13 cellular contexts compared by ENCODE assay signal in the genomic region with DNA sequence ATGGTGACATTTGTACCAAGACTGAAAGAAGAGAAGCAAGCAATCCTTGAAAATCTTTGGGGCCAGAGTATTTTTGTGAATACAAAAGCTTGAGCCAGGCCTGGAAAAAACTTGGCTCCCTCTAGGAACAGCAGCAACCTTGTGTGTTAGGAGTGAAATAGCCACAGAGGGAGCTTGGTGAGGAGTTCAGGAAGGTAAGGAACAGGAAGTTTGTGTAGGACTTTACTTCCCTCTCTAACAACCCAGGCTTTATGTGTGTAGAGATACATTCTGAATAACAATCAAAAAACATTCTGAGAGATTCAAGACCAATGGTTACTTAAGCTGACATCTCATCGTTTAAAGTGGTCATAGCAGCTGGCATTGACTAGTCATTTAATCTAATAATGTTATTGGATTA.
A peak's percentile ranks its signal among the peaks of the same experiment; 100 is the strongest.
DNase-seq lines count a peak whose midpoint lies in the region; ATAC-seq, FAIRE-seq and TF ChIP-seq lines count a peak whose summit lies in the region.
"Had no signal": no experiment of that assay in that cellular context is flagged by ENCODE, and none has a peak within 500 bp of the region (broad histone marks: within the 10 kb centered on the region; RNA-seq: fewer than 3 reads in every experiment).

No MANE protein-coding gene starts in this region.

- H3K36me3 Mint-ChIP-seq in activated naive CD4-positive, alpha-beta T cell treated with anti-CD3 and anti-CD28 coated beads, Interleukin-2, amount 50 U/mL, for 72 hours: no peaks in the 10 kb centered on the region
- H3K36me3 Mint-ChIP-seq in Calu3 (ENCODE audit: insufficient read depth, unreplicated experiment): no peaks in the 10 kb centered on the region
- H3K36me3 Mint-ChIP-seq: activated naive CD8-positive, alpha-beta T cell treated with anti-CD3 and anti-CD28 coated beads, Interleukin-2, amount 10 ng/mL, durations not matched to agents 7 days and 5 days; naive thymus-derived CD4-positive, alpha-beta T cell had no signal

- no peaks in the 10 kb centered on the region for H3K4me1 ChIP-seq in ascending aorta

- CTCF ChIA-PET in Calu3 (lab: Charles Lee): interaction anchor here (0.7 kb wide), 2 partner anchors 153 to 555 kb away, joined by 3 read pairs; no protein-coding TSS in a partner anchor

- no peaks in the 10 kb centered on the region for H3K9me3 ChIP-seq in ascending aorta
- H3K9me3 ChIP-seq: BLaER1 treated with 17β-estradiol and CSF1 and Interleukin-3, amounts not matched to agents 10 nM and 100 nM had no signal

- H3K4me3 ChIP-seq in astrocyte of the spinal cord (ENCODE audit: low read depth, low read length) (no peak overlapping the region), ascending aorta (no peak overlapping the region)
- H3K4me3 ChIP-seq: BLaER1 treated with 17β-estradiol and CSF1 and Interleukin-3, amounts not matched to agents 10 nM and 100 nM had no signal

- BruUV-seq in Calu3 (replicated peaks; lab: Mats Ljungman, UMichigan): no TSS peak

- no peak overlapping the region for H3K4me3 Mint-ChIP-seq in Calu3 (ENCODE audit: low read depth, unreplicated experiment)
- H3K4me3 Mint-ChIP-seq: activated naive CD8-positive, alpha-beta T cell treated with anti-CD3 and anti-CD28 coated beads, Interleukin-2, amount 10 ng/mL, durations not matched to agents 7 days and 5 days; naive thymus-derived CD4-positive, alpha-beta T cell had no signal

- no peaks in the 10 kb centered on the region for H3K27me3 Mint-ChIP-seq in Calu3 (ENCODE audit: unreplicated experiment)
- H3K27me3 Mint-ChIP-seq: activated naive CD8-positive, alpha-beta T cell treated with anti-CD3 and anti-CD28 coated beads, Interleukin-2, amount 10 ng/mL, durations not matched to agents 7 days and 5 days; naive thymus-derived CD4-positive, alpha-beta T cell had no signal

- FAIRE-seq in D721Med (lab: Jason Lieb, UNC): peak; percentile 68

- DNase-seq in D721Med (ENCODE audit: insufficient read length, low spot score) (no peak), LHCN-M2 (ENCODE audit: low read depth) (peak; percentile 27), astrocyte of the spinal cord (ENCODE audit: low read depth, low spot score) (peak; percentile 26), kidney tubule cell (ENCODE audit: low spot score) (peak; percentile 26), Calu3 (no peak), ascending aorta (ENCODE audit: low spot score in 2 of 2) (no peak)
- DNase-seq in activated naive CD4-positive, alpha-beta T cell treated with anti-CD3 and anti-CD28 coated beads, Interleukin-2, amount 50 U/mL, for 72 hours (ENCODE audit: low spot score in 2 of 2): no peak
- DNase-seq: activated CD4-positive, alpha-beta T cell treated with anti-CD3 and anti-CD28 coated beads, Interleukin-2, amount 50 U/mL, for 1 hour; activated naive CD8-positive, alpha-beta T cell treated with anti-CD3 and anti-CD28 coated beads, Interleukin-2, amount 10 ng/mL, durations not matched to agents 7 days and 5 days; naive thymus-derived CD4-positive, alpha-beta T cell; NCI-H187 had no signal

- ATAC-seq in activated naive CD4-positive, alpha-beta T cell treated with anti-CD3 and anti-CD28 coated beads, Interleukin-2, amount 50 U/mL, for 72 hours: no peak
- ATAC-seq in HG03571 (IDR thresholded peaks at IDR 0.05; ENCODE audit: unreplicated experiment): no peak
- ATAC-seq: naive thymus-derived CD4-positive, alpha-beta T cell had no signal

- H3K27ac ChIP-seq in ascending aorta: no peak overlapping the region
- H3K27ac ChIP-seq: BLaER1 treated with 17β-estradiol and CSF1 and Interleukin-3, amounts not matched to agents 10 nM and 100 nM had no signal

- H3K27ac Mint-ChIP-seq in activated naive CD4-positive, alpha-beta T cell treated with anti-CD3 and anti-CD28 coated beads, Interleukin-2, amount 50 U/mL, for 72 hours: no peak overlapping the region
- no peak overlapping the region for H3K27ac Mint-ChIP-seq in Calu3 (ENCODE audit: unreplicated experiment)
- H3K27ac Mint-ChIP-seq: activated naive CD8-positive, alpha-beta T cell treated with anti-CD3 and anti-CD28 coated beads, Interleukin-2, amount 10 ng/mL, durations not matched to agents 7 days and 5 days; naive thymus-derived CD4-positive, alpha-beta T cell had no signal

- no peaks in the 10 kb centered on the region for H3K4me1 Mint-ChIP-seq in Calu3 (ENCODE audit: low read depth, unreplicated experiment)
- H3K4me1 Mint-ChIP-seq: activated naive CD8-positive, alpha-beta T cell treated with anti-CD3 and anti-CD28 coated beads, Interleukin-2, amount 10 ng/mL, durations not matched to agents 7 days and 5 days had no signal

- no peaks in the 10 kb centered on the region for H3K27me3 ChIP-seq in ascending aorta
- H3K27me3 ChIP-seq: BLaER1 treated with 17β-estradiol and CSF1 and Interleukin-3, amounts not matched to agents 10 nM and 100 nM had no signal

- in situ Hi-C loops in astrocyte of the spinal cord (cut with HindIII; ENCODE audit: low sequenced_read_pairs): no loop called here

- H3K9me3 Mint-ChIP-seq in activated naive CD4-positive, alpha-beta T cell treated with anti-CD3 and anti-CD28 coated beads, Interleukin-2, amount 50 U/mL, for 72 hours: no peaks in the 10 kb centered on the region
- no peaks in the 10 kb centered on the region for H3K9me3 Mint-ChIP-seq in Calu3 (ENCODE audit: low read depth, unreplicated experiment)
- H3K9me3 Mint-ChIP-seq: activated naive CD8-positive, alpha-beta T cell treated with anti-CD3 and anti-CD28 coated beads, Interleukin-2, amount 10 ng/mL, durations not matched to agents 7 days and 5 days; naive thymus-derived CD4-positive, alpha-beta T cell had no signal

- H3K36me3 ChIP-seq in ascending aorta: no peaks in the 10 kb centered on the region
- H3K36me3 ChIP-seq: BLaER1 treated with 17β-estradiol and CSF1 and Interleukin-3, amounts not matched to agents 10 nM and 100 nM had no signal

- intact Hi-C loops in Calu3 (cut with micrococcal nuclease; ENCODE audit: unreplicated experiment): loop anchor here (10.0 kb wide), 1 partner anchor 1199 kb away; no protein-coding TSS in a partner anchor
- intact Hi-C loops in ascending aorta (cut with DNase I): no loop called here

- TF ChIP-seq CTCF in D721Med (IDR thresholded peaks at IDR 0.05; ENCODE audit: insufficient read depth, missing control alignments) (no peak), astrocyte of the spinal cord (IDR thresholded peaks at IDR 0.05; ENCODE audit: low read depth, low read length) (no peak), Calu3 (IDR thresholded peaks at IDR 0.05; ENCODE audit: unreplicated experiment) (no peak), ascending aorta (IDR thresholded peaks at IDR 0.05) (no peak)

Comparison
In these comparisons a context has a peak if more than half of its experiments do, and no peak if none do; other contexts are left out.
1. DNase-seq: peak in LHCN-M2 (single experiment), astrocyte of the spinal cord (single experiment) and kidney tubule cell (single experiment); none in D721Med (single experiment), activated naive CD4-positive, alpha-beta T cell treated with anti-CD3 and anti-CD28 coated beads, Interleukin-2, amount 50 U/mL, for 72 hours (0 of 2), Calu3 (single experiment) and ascending aorta (0 of 2).